Comparison of ENCODE assay signal across 8 cellular contexts in the genomic region with DNA sequence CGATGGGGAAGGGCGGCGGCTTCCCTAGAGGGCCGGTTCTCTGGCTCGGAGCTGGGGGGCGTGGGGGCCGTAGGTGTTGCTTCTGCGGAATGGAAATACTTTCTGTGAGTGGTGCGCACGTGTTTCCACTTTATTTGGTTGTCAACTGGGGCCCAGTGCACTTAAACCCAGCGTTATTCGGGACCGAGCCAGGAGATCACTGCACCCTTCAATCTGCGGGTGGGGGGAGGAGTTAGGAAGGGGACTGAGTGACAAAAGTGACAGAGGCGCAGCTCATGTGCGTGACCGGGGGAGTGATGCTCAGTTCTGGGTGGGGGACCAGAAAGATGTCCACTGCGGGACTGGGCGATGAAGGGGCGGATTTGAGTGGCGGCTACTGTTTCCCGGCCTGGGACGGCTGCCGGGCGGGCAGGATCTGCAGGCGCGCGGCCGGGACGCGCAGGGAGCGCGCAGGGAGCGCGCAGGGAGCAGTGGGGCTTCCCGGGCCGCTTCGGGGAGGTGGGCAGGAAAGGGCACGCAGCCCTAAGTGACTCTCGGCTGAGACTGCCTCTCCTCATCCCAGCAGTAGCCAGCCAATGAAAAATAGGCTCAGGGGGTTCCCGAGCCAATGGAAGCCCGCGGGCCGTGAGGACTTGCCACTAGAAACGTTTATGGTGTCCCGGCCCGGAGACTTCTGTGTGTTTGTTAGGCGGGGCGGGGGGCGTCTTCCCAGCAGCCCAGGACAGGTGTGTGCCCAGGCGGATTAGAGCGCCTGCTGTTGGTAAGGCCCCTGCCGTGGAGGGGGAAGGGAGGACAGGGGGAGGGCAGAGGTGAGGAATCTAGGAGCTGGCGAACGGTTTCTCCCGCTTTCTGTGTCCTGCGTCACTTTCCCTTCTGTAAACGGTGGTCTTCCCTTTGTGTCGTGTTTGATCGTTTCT. TPM values are rescaled to one million over a fixed set of nuclear protein-coding genes. Genes with fewer than 3 reads are reported as not detected.
DNase-seq lines count a peak whose midpoint lies in the region; ATAC-seq, FAIRE-seq and TF ChIP-seq lines count a peak whose summit lies in the region.

No MANE protein-coding gene starts in this region.

- H3K4me3 Mint-ChIP-seq in immature natural killer cell, result peak overlapping the region; percentile 88 to 95 (median 90)

- H3K27ac ChIP-seq in MM.1S (ENCODE audit: low read length), result no peak overlapping the region
- H3K27ac ChIP-seq in VCaP, result peak overlapping the region; percentile 98

- no peaks in the 10 kb centered on the region for H3K9me2 ChIP-seq in MM.1S (replicated peaks; ENCODE audit: insufficient read depth, low read length)

- no peaks in the 10 kb centered on the region for H3K79me2 ChIP-seq in MM.1S (ENCODE audit: low read length)

- H2AFZ ChIP-seq in MM.1S (ENCODE audit: low read length), result peak overlapping the region; percentile 70

- no peak for FAIRE-seq in D721Med (lab: Jason Lieb, UNC)

- peaks cover 6 to 19% (median 7%) of the 10 kb centered on the region in 3 donors for H3K27me3 Mint-ChIP-seq in immature natural killer cell (ENCODE audit: low read depth in 3 of 3)

- H4K20me1 ChIP-seq in MM.1S (ENCODE audit: insufficient read depth, low read length), result no peaks in the 10 kb centered on the region

- no peak overlapping the region for H3K9ac ChIP-seq in MM.1S (ENCODE audit: low read length)

- DNase-seq in D721Med (ENCODE audit: insufficient read length, low spot score) (peak; percentile 67), MM.1S (peak; percentile 55), T47D (ENCODE audit: low read depth in 1 of 2, low spot score in 1 of 2) (peak; percentile 82 to 93), immature natural killer cell (peak in 2 of 3 donors; percentile 19 to 29)
- DNase-seq in stimulated activated CD4-positive, alpha-beta T cell treated with anti-CD3 and anti-CD28 coated beads, Interleukin-12 subunit alpha, Interleukin-12 subunit beta, amount 100 ng/mL, for 48 hours (ENCODE audit: low read depth in 2 of 3, low spot score in 1 of 3), result peak; percentile 58 to 64 (median 58)

- no peaks in the 10 kb centered on the region for H3K36me3 Mint-ChIP-seq in immature natural killer cell

- in situ Hi-C loops in T47D (cut with HindIII; ENCODE audit: low pct_unique_long_range_greater_than_20kb, low sequenced_read_pairs), result no loop called here

- H3K4me3 ChIP-seq in MM.1S (ENCODE audit: low read length), result peak overlapping the region; percentile 63

- TF ChIP-seq CTCF in D721Med (IDR thresholded peaks at IDR 0.05; ENCODE audit: insufficient read depth, missing control alignments) (no peak), MM.1S (IDR thresholded peaks at IDR 0.05; ENCODE audit: low read length) (no peak), VCaP (conservative IDR thresholded peaks at IDR 0.05) (peak; percentile 55)

- ATAC-seq in GM21360 (IDR thresholded peaks at IDR 0.05; ENCODE audit: unreplicated experiment) (no peak), HG03045 (IDR thresholded peaks at IDR 0.05; ENCODE audit: unreplicated experiment) (no peak)

- peak overlapping the region; percentile 97 for H3K4me2 ChIP-seq in MM.1S (ENCODE audit: low read depth, low read length)

- peaks cover 25 to 31% of the 10 kb centered on the region in 2 donors for H3K4me1 Mint-ChIP-seq in immature natural killer cell

- peaks cover 16% of the 10 kb centered on the region; the same call in 1 of the 2 replicates for H3F3A ChIP-seq in MM.1S (ENCODE audit: insufficient read depth, low read length)

- peaks cover 51% of the 10 kb centered on the region for H3K27me3 ChIP-seq in MM.1S (replicated peaks; ENCODE audit: insufficient read depth, low read length)

- peaks cover 12% of the 10 kb centered on the region; the same call in 1 of the 2 replicates for H3K4me1 ChIP-seq in MM.1S (ENCODE audit: low read length)

- peak overlapping the region; percentile 78 to 98 (median 90) for H3K27ac Mint-ChIP-seq in immature natural killer cell

- H3K9me3 ChIP-seq in MM.1S (replicated peaks; ENCODE audit: insufficient read depth, low read length), result no peaks in the 10 kb centered on the region

- H3K36me3 ChIP-seq in MM.1S (replicated peaks; ENCODE audit: insufficient read depth, low read length), result no peaks in the 10 kb centered on the region

- no peaks in the 10 kb centered on the region for H3K9me3 Mint-ChIP-seq in immature natural killer cell

RNA-seq across cellular contexts. Expression of a gene that starts 54.3 kb away (rescaled TPM):
- 1 to 10 TPM; 3.0 to 4.7 (median 4.5) TPM for polyA plus RNA-seq in immature natural killer cell

Comparison
In these comparisons a context has a peak if more than half of its experiments do, and no peak if none do; other contexts are left out.
1. DNase-seq: peak in every context shown above with its lines; median percentile 88 in T47D; 67 in D721Med; 58 in stimulated activated CD4-positive, alpha-beta T cell treated with anti-CD3 and anti-CD28 coated beads, Interleukin-12 subunit alpha, Interleukin-12 subunit beta, amount 100 ng/mL, for 48 hours; 55 in MM.1S; 24 in immature natural killer cell.